In genomic region chr14:61459229-61459628, GRCh38 we compare ENCODE assay signal across 25 cellular contexts.
A peak's percentile ranks its signal among the peaks of the same experiment; 100 is the strongest.
DNase-seq lines count a peak whose midpoint lies in the region; ATAC-seq and TF ChIP-seq lines count a peak whose summit lies in the region.
"Had no signal": no experiment of that assay in that cellular context is flagged by ENCODE, and none has a peak within 500 bp of the region (broad histone marks: within the 10 kb centered on the region; RNA-seq: fewer than 3 reads in every experiment).

No MANE protein-coding gene starts in this region.

- H3K4me3 Mint-ChIP-seq in activated naive CD4-positive, alpha-beta T cell treated with anti-CD3 and anti-CD28 coated beads, Interleukin-2, amount 10 ng/mL, durations not matched to agents 7 days and 5 days = no peak overlapping the region
- H3K4me3 Mint-ChIP-seq in activated naive CD8-positive, alpha-beta T cell treated with anti-CD3 and anti-CD28 coated beads, Interleukin-2, amount 10 ng/mL, durations not matched to agents 7 days and 5 days = no peak overlapping the region
- H3K4me3 Mint-ChIP-seq in stimulated activated naive CD8-positive, alpha-beta T cell treated with anti-CD3 and anti-CD28 coated beads, Interleukin-15, Interleukin-2, amounts not matched to agents 100 ng/mL and 50 ng/mL, for 24 hours = no peak overlapping the region
- H3K4me3 Mint-ChIP-seq: activated CD4-positive, alpha-beta T cell treated with anti-CD3 and anti-CD28 coated beads, Interleukin-2, amount 10 ng/mL, durations not matched to agents 7 days and 5 days had no signal

- peak overlapping the region; percentile 51 for H3K27ac Mint-ChIP-seq in activated naive CD4-positive, alpha-beta T cell treated with anti-CD3 and anti-CD28 coated beads, Interleukin-2, amount 10 ng/mL, durations not matched to agents 7 days and 5 days
- peak overlapping the region; percentile 73 for H3K27ac Mint-ChIP-seq in activated naive CD8-positive, alpha-beta T cell treated with anti-CD3 and anti-CD28 coated beads, Interleukin-2, amount 10 ng/mL, durations not matched to agents 7 days and 5 days
- peak overlapping the region; percentile 86 for H3K27ac Mint-ChIP-seq in stimulated activated naive CD8-positive, alpha-beta T cell treated with anti-CD3 and anti-CD28 coated beads, Interleukin-15, Interleukin-2, amounts not matched to agents 100 ng/mL and 50 ng/mL, for 24 hours

- no peak overlapping the region for H3K9ac ChIP-seq in OCI-LY3 (ENCODE audit: low read length)
- H3K9ac ChIP-seq: BLaER1 treated with 17β-estradiol and CSF1 and Interleukin-3, amounts not matched to agents 10 nM and 100 nM had no signal

- no peaks in the 10 kb centered on the region for H3K27me3 Mint-ChIP-seq in activated naive CD4-positive, alpha-beta T cell treated with anti-CD3 and anti-CD28 coated beads, Interleukin-2, amount 10 ng/mL, durations not matched to agents 7 days and 5 days
- H3K27me3 Mint-ChIP-seq in activated naive CD8-positive, alpha-beta T cell treated with anti-CD3 and anti-CD28 coated beads, Interleukin-2, amount 10 ng/mL, durations not matched to agents 7 days and 5 days = no peaks in the 10 kb centered on the region
- H3K27me3 Mint-ChIP-seq in stimulated activated naive CD8-positive, alpha-beta T cell treated with anti-CD3 and anti-CD28 coated beads, Interleukin-15, Interleukin-2, amounts not matched to agents 100 ng/mL and 50 ng/mL, for 24 hours = no peaks in the 10 kb centered on the region
- H3K27me3 Mint-ChIP-seq: activated CD4-positive, alpha-beta T cell treated with anti-CD3 and anti-CD28 coated beads, Interleukin-2, amount 10 ng/mL, durations not matched to agents 7 days and 5 days had no signal

- ATAC-seq in activated naive CD8-positive, alpha-beta T cell treated with anti-CD3 and anti-CD28 coated beads, Interleukin-2, amount 10 ng/mL, durations not matched to agents 7 days and 5 days (ENCODE audit: low read depth) = no peak
- ATAC-seq in SK-N-SH treated with all-trans-retinoic acid at 6 μM for 48 hours = no peak
- ATAC-seq: HepG2, left lobe of liver had no signal

- H2AFZ ChIP-seq in OCI-LY3 (ENCODE audit: low read depth, low read length) = 0 out of 2 replicates have a peak overlapping the region, but pooled peaks have one; percentile 83
- H2AFZ ChIP-seq: hepatocyte had no signal

- CTCF ChIA-PET in activated naive CD4-positive, alpha-beta T cell treated with anti-CD3 and anti-CD28 coated beads, Interleukin-2, amount 10 ng/mL, durations not matched to agents 7 days and 5 days (lab: Charles Lee) = interaction anchor here (1.0 to 1.3 kb wide), 2 partner anchors 179 to 382 kb away, joined by 3 to 4 read pairs; no protein-coding TSS in a partner anchor

- peaks cover 19% of the 10 kb centered on the region for H3K4me1 ChIP-seq in OCI-LY3 (ENCODE audit: low read length)
- peaks cover 54% of the 10 kb centered on the region for H3K4me1 ChIP-seq in left ventricle myocardium inferior
- peaks cover 0 to 4% (median 0%) of the 10 kb centered on the region in 4 donors for H3K4me1 ChIP-seq in tibial artery
- H3K4me1 ChIP-seq: breast epithelium, testis had no signal

- DNase-seq in activated naive CD4-positive, alpha-beta T cell treated with anti-CD3 and anti-CD28 coated beads, Interleukin-2, amount 10 ng/mL, durations not matched to agents 7 days and 5 days = no peak
- DNase-seq in activated naive CD4-positive, alpha-beta T cell treated with Interleukin-2 at 50 U/mL for 16 hours = no peak
- no peak for DNase-seq in activated naive CD8-positive, alpha-beta T cell treated with anti-CD3 and anti-CD28 coated beads, Interleukin-2, amount 10 ng/mL, durations not matched to agents 7 days and 5 days
- DNase-seq in left ventricle myocardium inferior = no peak
- no peak for DNase-seq in tibial artery
- DNase-seq: activated CD4-positive, alpha-beta T cell treated with anti-CD3 and anti-CD28 coated beads, Interleukin-2, amount 10 ng/mL, durations not matched to agents 7 days and 5 days; amniotic stem cell; colonic mucosa; esophagus squamous epithelium; NCI-H1048; NCI-H1930; NCI-H69; SJCRH30; small intestine; T-helper 1 cell; testis had no signal

- 0 out of 2 replicates have a peak, but pooled peaks cover 5% of the 10 kb centered on the region for H3K27me3 ChIP-seq in OCI-LY3 (ENCODE audit: low read depth, low read length)
- no peaks in the 10 kb centered on the region for H3K27me3 ChIP-seq in left ventricle myocardium inferior (ENCODE audit: low read depth)
- H3K27me3 ChIP-seq in tibial artery = no peaks in the 10 kb centered on the region
- H3K27me3 ChIP-seq: BLaER1 treated with 17β-estradiol and CSF1 and Interleukin-3, amounts not matched to agents 10 nM and 100 nM; breast epithelium; colonic mucosa; esophagus squamous epithelium; hepatocyte; SJCRH30; testis had no signal

- TF ChIP-seq CTCF in OCI-LY3 (IDR thresholded peaks at IDR 0.05; ENCODE audit: low read depth, low read length) (no peak), left ventricle myocardium inferior (IDR thresholded peaks at IDR 0.05; ENCODE audit: borderline replicate concordance) (no peak), tibial artery (IDR thresholded peaks at IDR 0.05) (no peak)

- 0 out of 2 replicates have a peak overlapping the region, but pooled peaks have one; percentile 11 for H3K4me2 ChIP-seq in OCI-LY3 (ENCODE audit: low read length)
- H3K4me2 ChIP-seq: BLaER1 treated with 17β-estradiol and CSF1 and Interleukin-3, amounts not matched to agents 10 nM and 100 nM; hepatocyte had no signal

- H3K9me3 Mint-ChIP-seq in activated naive CD4-positive, alpha-beta T cell treated with anti-CD3 and anti-CD28 coated beads, Interleukin-2, amount 10 ng/mL, durations not matched to agents 7 days and 5 days = peaks cover 3% of the 10 kb centered on the region
- H3K9me3 Mint-ChIP-seq in activated naive CD8-positive, alpha-beta T cell treated with anti-CD3 and anti-CD28 coated beads, Interleukin-2, amount 10 ng/mL, durations not matched to agents 7 days and 5 days = no peaks in the 10 kb centered on the region
- peaks cover 4% of the 10 kb centered on the region for H3K9me3 Mint-ChIP-seq in stimulated activated naive CD8-positive, alpha-beta T cell treated with anti-CD3 and anti-CD28 coated beads, Interleukin-15, Interleukin-2, amounts not matched to agents 100 ng/mL and 50 ng/mL, for 24 hours
- H3K9me3 Mint-ChIP-seq: activated CD4-positive, alpha-beta T cell treated with anti-CD3 and anti-CD28 coated beads, Interleukin-2, amount 10 ng/mL, durations not matched to agents 7 days and 5 days had no signal

- H3K36me3 ChIP-seq in OCI-LY3 (replicated peaks; ENCODE audit: low read depth, low read length) = no peaks in the 10 kb centered on the region
- H3K36me3 ChIP-seq in left ventricle myocardium inferior = peaks cover 22% of the 10 kb centered on the region
- H3K36me3 ChIP-seq in tibial artery = peaks cover 0 to 23% (median 8%) of the 10 kb centered on the region in 3 donors
- H3K36me3 ChIP-seq: breast epithelium, colonic mucosa, SJCRH30 had no signal

- intact Hi-C loops in left ventricle myocardium inferior (cut with micrococcal nuclease) (loop anchor here (10.0 kb wide), 1 partner anchor 154 kb away; no protein-coding TSS in a partner anchor), tibial artery (cut with DNase I; ENCODE audit: low total_unique reads) (loop anchor here (2.0 kb wide), 1 partner anchor 380 kb away; no protein-coding TSS in a partner anchor)

- no peaks in the 10 kb centered on the region for H3K9me3 ChIP-seq in OCI-LY3 (ENCODE audit: insufficient read depth, low read length)
- peaks cover under 1% of the 10 kb centered on the region for H3K9me3 ChIP-seq in left ventricle myocardium inferior (replicated peaks)
- H3K9me3 ChIP-seq in tibial artery = no peaks in the 10 kb centered on the region
- H3K9me3 ChIP-seq: breast epithelium, colonic mucosa, esophagus squamous epithelium, SJCRH30, testis had no signal

- POLR2A ChIA-PET in activated naive CD8-positive, alpha-beta T cell treated with anti-CD3 and anti-CD28 coated beads, Interleukin-2, amount 10 ng/mL, durations not matched to agents 7 days and 5 days (lab: Charles Lee) = no interaction called here

- H3K36me3 Mint-ChIP-seq in activated naive CD4-positive, alpha-beta T cell treated with anti-CD3 and anti-CD28 coated beads, Interleukin-2, amount 10 ng/mL, durations not matched to agents 7 days and 5 days = peaks cover 79% of the 10 kb centered on the region
- H3K36me3 Mint-ChIP-seq in activated naive CD8-positive, alpha-beta T cell treated with anti-CD3 and anti-CD28 coated beads, Interleukin-2, amount 10 ng/mL, durations not matched to agents 7 days and 5 days = peaks cover 68% of the 10 kb centered on the region
- peaks cover 94% of the 10 kb centered on the region for H3K36me3 Mint-ChIP-seq in stimulated activated naive CD8-positive, alpha-beta T cell treated with anti-CD3 and anti-CD28 coated beads, Interleukin-15, Interleukin-2, amounts not matched to agents 100 ng/mL and 50 ng/mL, for 24 hours (ENCODE audit: low read depth)

- no peak overlapping the region for H3K27ac ChIP-seq in OCI-LY3 (ENCODE audit: low read length)
- H3K27ac ChIP-seq in left ventricle myocardium inferior (replicated peaks) = no peak overlapping the region
- H3K27ac ChIP-seq in tibial artery = no peak overlapping the region
- H3K27ac ChIP-seq: BLaER1 treated with 17β-estradiol and CSF1 and Interleukin-3, amounts not matched to agents 10 nM and 100 nM; breast epithelium; colonic mucosa; esophagus squamous epithelium; hepatocyte; HL-60; SJCRH30; testis had no signal

- H3K4me3 ChIP-seq in OCI-LY3 (ENCODE audit: low read length) (no peak overlapping the region), left ventricle myocardium inferior (no peak overlapping the region), tibial artery (no peak overlapping the region)
- H3K4me3 ChIP-seq: BLaER1 treated with 17β-estradiol and CSF1 and Interleukin-3, amounts not matched to agents 10 nM and 100 nM; breast epithelium; colonic mucosa; esophagus squamous epithelium; hepatocyte; SJCRH30; testis had no signal

- H3K79me2 ChIP-seq in OCI-LY3 (ENCODE audit: low read length) = no peaks in the 10 kb centered on the region
- H3K79me2 ChIP-seq: hepatocyte had no signal

- H4K20me1 ChIP-seq in OCI-LY3 (ENCODE audit: insufficient read depth, low read length) = no peaks in the 10 kb centered on the region
- H4K20me1 ChIP-seq: BLaER1 treated with 17β-estradiol and CSF1 and Interleukin-3, amounts not matched to agents 10 nM and 100 nM had no signal

- H3K4me1 Mint-ChIP-seq in activated naive CD4-positive, alpha-beta T cell treated with anti-CD3 and anti-CD28 coated beads, Interleukin-2, amount 10 ng/mL, durations not matched to agents 7 days and 5 days = peaks cover 81% of the 10 kb centered on the region
- peaks cover 72% of the 10 kb centered on the region for H3K4me1 Mint-ChIP-seq in activated naive CD8-positive, alpha-beta T cell treated with anti-CD3 and anti-CD28 coated beads, Interleukin-2, amount 10 ng/mL, durations not matched to agents 7 days and 5 days
- peaks cover 91% of the 10 kb centered on the region for H3K4me1 Mint-ChIP-seq in stimulated activated naive CD8-positive, alpha-beta T cell treated with anti-CD3 and anti-CD28 coated beads, Interleukin-15, Interleukin-2, amounts not matched to agents 100 ng/mL and 50 ng/mL, for 24 hours (ENCODE audit: low read depth)

TF ChIP-seq in SK-N-SH treated with all-trans-retinoic acid at 6 μM for 48 hours, 23 proteins besides CTCF, POLR2A, EP300 and RAD21 (continues in another document):
- TF ChIP-seq ZNF70 (CRISPR knock-in tag; IDR thresholded peaks at IDR 0.05) = no peak
- no peak for TF ChIP-seq SNAI2 (CRISPR knock-in tag; IDR thresholded peaks at IDR 0.05)
- TF ChIP-seq OSR1 (CRISPR knock-in tag; IDR thresholded peaks at IDR 0.05) = no peak
- TF ChIP-seq ISL1 (CRISPR knock-in tag; IDR thresholded peaks at IDR 0.05) = no peak
